8 cellular contexts compared by ENCODE assay signal in the genomic region with DNA sequence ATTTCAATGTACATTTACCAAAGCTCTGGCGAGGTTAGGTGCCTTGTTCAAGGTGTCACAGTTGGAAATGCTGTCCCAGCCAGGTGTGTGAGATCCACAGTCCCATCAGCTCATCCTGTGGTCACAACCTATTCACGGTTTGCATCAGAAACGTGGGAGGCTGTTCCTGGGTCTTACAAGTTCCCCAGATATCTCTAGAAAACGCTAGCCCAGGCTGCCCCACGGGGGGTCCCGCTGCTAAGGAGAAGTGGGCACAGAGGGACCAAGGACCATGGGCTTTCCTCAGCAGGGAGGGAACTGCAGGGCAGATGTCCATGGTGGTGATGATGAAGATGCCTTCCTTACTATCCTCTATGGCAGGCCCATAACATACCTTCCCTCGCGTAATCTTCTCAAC. TPM values are rescaled to one million over a fixed set of nuclear protein-coding genes. Genes with fewer than 3 reads are reported as not detected.
DNase-seq lines count a peak whose midpoint lies in the region; ATAC-seq and TF ChIP-seq lines count a peak whose summit lies in the region.

No MANE protein-coding gene starts in this region.

- peak overlapping the region; percentile 68 for H3K27ac ChIP-seq in DND-41 (ENCODE audit: low read length)

- H3K4me2 ChIP-seq in DND-41 (ENCODE audit: insufficient read depth, low read length): peak overlapping the region; percentile 96

- H3K9ac ChIP-seq in DND-41 (ENCODE audit: low read depth, low read length): peak overlapping the region; percentile 76

- no peaks in the 10 kb centered on the region for H3K9me3 ChIP-seq in DND-41 (ENCODE audit: insufficient read depth, low read length, severe bottlenecking)

- H3K27me3 ChIP-seq in DND-41 (ENCODE audit: insufficient read depth, low read length, poor library complexity): no peaks in the 10 kb centered on the region

- peaks cover 1% of the 10 kb centered on the region in 2 donors for H3K36me3 Mint-ChIP-seq in activated T-cell treated with anti-CD3 and anti-CD28 coated beads, Interleukin-2, amount 50 U/mL, for 72 hours (ENCODE audit: insufficient read depth in 2 of 2)
- H3K36me3 Mint-ChIP-seq in stimulated activated effector memory CD8-positive, alpha-beta T cell treated with anti-CD3 and anti-CD28 coated beads, Interleukin-12 subunit alpha, Interleukin-12 subunit beta, amount 100 ng/mL, for 72 hours: no peaks in the 10 kb centered on the region

- peaks cover 9% of the 10 kb centered on the region for H3K79me2 ChIP-seq in DND-41 (ENCODE audit: insufficient read depth, low read length)

- DNase-seq in DND-41: no peak
- DNase-seq in activated T-cell treated with anti-CD3 and anti-CD28 coated beads, Interleukin-2, amount 50 U/mL, for 72 hours: peak; percentile 19 to 29
- DNase-seq in stimulated activated effector memory CD8-positive, alpha-beta T cell treated with anti-CD3 and anti-CD28 coated beads, Interleukin-12 subunit alpha, Interleukin-12 subunit beta, amount 100 ng/mL, for 72 hours (ENCODE audit: low spot score in 2 of 2): peak in 1 of 2 donors; percentile 54
- DNase-seq in midbrain (lab: John Stamatoyannopoulos, UW): no peak
- no peak for DNase-seq in SKM-1 (lab: John Stamatoyannopoulos, UW; ENCODE audit: unreplicated experiment)

- peaks cover 27% of the 10 kb centered on the region for H3K4me1 Mint-ChIP-seq in activated T-cell treated with anti-CD3 and anti-CD28 coated beads, Interleukin-2, amount 50 U/mL, for 72 hours (ENCODE audit: low read depth)
- H3K4me1 Mint-ChIP-seq in stimulated activated effector memory CD8-positive, alpha-beta T cell treated with anti-CD3 and anti-CD28 coated beads, Interleukin-12 subunit alpha, Interleukin-12 subunit beta, amount 100 ng/mL, for 72 hours: peaks cover 21% of the 10 kb centered on the region

- H4K20me1 ChIP-seq in DND-41 (ENCODE audit: insufficient read depth, low read length): peaks cover under 1% of the 10 kb centered on the region

- ATAC-seq in DND-41 (ENCODE audit: insufficient read depth, low read depth): peak; percentile 15; the same call in 2 of the 3 replicates
- ATAC-seq in HG02763 (IDR thresholded peaks at IDR 0.05; ENCODE audit: unreplicated experiment): peak; percentile 1
- peak; percentile 10 to 27 for ATAC-seq in activated T-cell treated with anti-CD3 and anti-CD28 coated beads, Interleukin-2, amount 50 U/mL, for 72 hours (replicated peaks in 1 of 2)
- ATAC-seq in stimulated activated effector memory CD8-positive, alpha-beta T cell treated with anti-CD3 and anti-CD28 coated beads, Interleukin-12 subunit alpha, Interleukin-12 subunit beta, amount 100 ng/mL, for 72 hours: peak; percentile 5
- no peak for ATAC-seq in GM19397 (IDR thresholded peaks at IDR 0.05; ENCODE audit: unreplicated experiment)

- peak overlapping the region; percentile 75 for H3K27ac Mint-ChIP-seq in activated T-cell treated with anti-CD3 and anti-CD28 coated beads, Interleukin-2, amount 50 U/mL, for 72 hours
- peak overlapping the region; percentile 90 for H3K27ac Mint-ChIP-seq in stimulated activated effector memory CD8-positive, alpha-beta T cell treated with anti-CD3 and anti-CD28 coated beads, Interleukin-12 subunit alpha, Interleukin-12 subunit beta, amount 100 ng/mL, for 72 hours

- peaks cover 5% of the 10 kb centered on the region; the same call in 1 of the 2 replicates for H3K36me3 ChIP-seq in DND-41 (ENCODE audit: insufficient read depth, low read length)

- H3K27me3 Mint-ChIP-seq in activated T-cell treated with anti-CD3 and anti-CD28 coated beads, Interleukin-2, amount 50 U/mL, for 72 hours (ENCODE audit: low read depth): no peaks in the 10 kb centered on the region

- peak overlapping the region; percentile 93 for H2AFZ ChIP-seq in DND-41 (ENCODE audit: low read depth, low read length)

- H3K4me3 Mint-ChIP-seq in activated T-cell treated with anti-CD3 and anti-CD28 coated beads, Interleukin-2, amount 50 U/mL, for 72 hours: peak overlapping the region; percentile 91 to 94
- H3K4me3 Mint-ChIP-seq in stimulated activated effector memory CD8-positive, alpha-beta T cell treated with anti-CD3 and anti-CD28 coated beads, Interleukin-12 subunit alpha, Interleukin-12 subunit beta, amount 100 ng/mL, for 72 hours: peak overlapping the region; percentile 80

- peaks cover 23% of the 10 kb centered on the region for H3K4me1 ChIP-seq in DND-41 (ENCODE audit: insufficient read depth, low read length)

- TF ChIP-seq CTCF in DND-41 (IDR thresholded peaks at IDR 0.05; ENCODE audit: borderline replicate concordance, extremely low read depth, low read length, poor library complexity, severe bottlenecking): no peak

- no peaks in the 10 kb centered on the region for H3K9me3 Mint-ChIP-seq in activated T-cell treated with anti-CD3 and anti-CD28 coated beads, Interleukin-2, amount 50 U/mL, for 72 hours
- no peaks in the 10 kb centered on the region for H3K9me3 Mint-ChIP-seq in stimulated activated effector memory CD8-positive, alpha-beta T cell treated with anti-CD3 and anti-CD28 coated beads, Interleukin-12 subunit alpha, Interleukin-12 subunit beta, amount 100 ng/mL, for 72 hours

- H3K4me3 ChIP-seq in DND-41 (ENCODE audit: low read depth in 1 of 2, low read length in 2 of 2): peak overlapping the region; percentile 56 to 90; a peak in 3 of 4 replicates
- H3K4me3 ChIP-seq in iPS-11a (ENCODE audit: low read depth, low read length): peak overlapping the region; percentile 81

RNA-seq across cellular contexts. Expression of gene FECH, which starts 0.7 kb away (rescaled TPM):
- total RNA-seq in activated T-cell treated with anti-CD3 and anti-CD28 coated beads, Interleukin-2, amount 50 U/mL, for 72 hours: 10 to 100 TPM; 24.2 to 32.6 TPM

RNA-seq across cellular contexts. Expression of gene NARS1, which starts 35.8 kb away (rescaled TPM):
- total RNA-seq in activated T-cell treated with anti-CD3 and anti-CD28 coated beads, Interleukin-2, amount 50 U/mL, for 72 hours: 100 to 1,000 TPM; 130 to 137 TPM

Comparison
In these comparisons a context has a peak if more than half of its experiments do, and no peak if none do; other contexts are left out.
1. DNase-seq: peak in activated T-cell treated with anti-CD3 and anti-CD28 coated beads, Interleukin-2, amount 50 U/mL, for 72 hours (2 of 2); none in DND-41 (single experiment), midbrain (single experiment) and SKM-1 (single experiment).